Comparison of ENCODE assay signal across 12 cellular contexts in the genomic region with DNA sequence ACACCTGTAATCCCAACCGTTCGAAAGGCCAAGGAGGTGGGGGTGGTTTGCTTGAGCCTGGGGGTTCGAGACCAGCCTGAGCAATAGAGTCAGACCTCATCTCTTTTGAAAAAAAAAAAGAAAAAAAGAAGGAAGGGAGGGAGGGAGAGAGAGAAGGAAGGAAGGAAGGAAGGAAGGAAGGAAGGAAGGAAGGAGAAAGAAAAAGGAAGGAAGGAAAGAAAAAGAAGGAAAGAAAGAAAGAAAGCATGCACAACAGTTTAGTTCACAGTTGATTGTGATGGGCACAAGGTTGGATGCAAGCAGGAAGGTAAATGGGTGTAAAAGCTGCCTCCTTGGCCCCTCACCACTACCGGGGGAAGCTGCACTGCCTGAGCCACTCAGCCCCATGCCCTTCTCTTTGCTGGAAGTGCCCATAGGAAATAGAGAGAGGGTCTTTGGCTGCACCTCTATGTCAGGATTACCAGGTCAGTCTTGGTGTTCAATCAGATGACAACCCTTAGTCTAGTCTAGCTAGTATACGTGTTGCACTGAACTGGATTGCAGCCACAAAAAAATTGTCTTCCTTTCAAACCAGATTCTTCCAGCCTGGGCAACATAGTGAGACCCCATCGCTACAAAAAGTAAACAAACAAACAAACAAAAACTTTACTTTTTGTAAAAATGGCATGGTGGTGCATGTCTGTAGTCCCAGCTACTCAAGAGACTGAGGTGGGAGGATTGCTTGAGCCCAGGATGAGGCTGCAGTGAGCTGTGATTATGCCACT. TPM values are rescaled to one million over a fixed set of nuclear protein-coding genes. Genes with fewer than 3 reads are reported as not detected.
DNase-seq lines count a peak whose midpoint lies in the region; ATAC-seq, FAIRE-seq and TF ChIP-seq lines count a peak whose summit lies in the region.
"Had no signal": no experiment of that assay in that cellular context is flagged by ENCODE, and none has a peak within 500 bp of the region (broad histone marks: within the 10 kb centered on the region; RNA-seq: fewer than 3 reads in every experiment).

No MANE protein-coding gene starts in this region.

- no peak for TF ChIP-seq EP300 in tibial nerve (IDR thresholded peaks at IDR 0.05)

- ATAC-seq in GM18498 (IDR thresholded peaks at IDR 0.05; ENCODE audit: unreplicated experiment), result no peak

- H3K9me3 ChIP-seq in muscle layer of colon (ENCODE audit: low read length) (no peaks in the 10 kb centered on the region), tibial nerve (no peaks in the 10 kb centered on the region)

- POLR2A ChIA-PET in activated CD4-positive, alpha-beta T cell treated with anti-CD3 and anti-CD28 coated beads, Interleukin-2, amount 10 ng/mL, durations not matched to agents 7 days and 5 days (lab: Charles Lee), result no interaction called here

- DNase-seq in activated CD4-positive, alpha-beta T cell treated with anti-CD3 and anti-CD28 coated beads, Interleukin-2, amount 10 ng/mL, durations not matched to agents 7 days and 5 days, result no peak
- no peak for DNase-seq in activated CD4-positive, alpha-beta T cell treated with anti-CD3 and anti-CD28 coated beads, Interleukin-2, amount 50 U/mL, for 48 hours
- no peak for DNase-seq in tibial nerve (ENCODE audit: low spot score in 2 of 2)
- DNase-seq in globus pallidus (ENCODE audit: low spot score), result no peak
- no peak for DNase-seq in H54 (ENCODE audit: insufficient read length, low spot score)
- DNase-seq: ACHN, hippocampal formation, nephron progenitor cell had no signal

- no peaks in the 10 kb centered on the region for H3K27me3 Mint-ChIP-seq in activated CD4-positive, alpha-beta T cell treated with anti-CD3 and anti-CD28 coated beads, Interleukin-2, amount 10 ng/mL, durations not matched to agents 7 days and 5 days

- peaks cover 45% of the 10 kb centered on the region for H3K36me3 Mint-ChIP-seq in activated CD4-positive, alpha-beta T cell treated with anti-CD3 and anti-CD28 coated beads, Interleukin-2, amount 10 ng/mL, durations not matched to agents 7 days and 5 days (ENCODE audit: low read depth)

- H3K9me3 Mint-ChIP-seq in activated CD4-positive, alpha-beta T cell treated with anti-CD3 and anti-CD28 coated beads, Interleukin-2, amount 10 ng/mL, durations not matched to agents 7 days and 5 days, result no peaks in the 10 kb centered on the region
- H3K9me3 Mint-ChIP-seq: nephron progenitor cell had no signal

- H3K4me1 ChIP-seq in muscle layer of colon (ENCODE audit: insufficient read depth, low read length) (peaks cover 15% of the 10 kb centered on the region), tibial nerve (peaks cover 11 to 63% (median 35%) of the 10 kb centered on the region in 4 donors)

- H3K27me3 ChIP-seq in muscle layer of colon (ENCODE audit: control insufficient read depth in 1 of 2, insufficient read depth in 2 of 2, low read length in 2 of 2) (no peaks in the 10 kb centered on the region), tibial nerve (no peaks in the 10 kb centered on the region)

- H3K27ac Mint-ChIP-seq in activated CD4-positive, alpha-beta T cell treated with anti-CD3 and anti-CD28 coated beads, Interleukin-2, amount 10 ng/mL, durations not matched to agents 7 days and 5 days, result peak overlapping the region; percentile 68
- H3K27ac Mint-ChIP-seq: nephron progenitor cell had no signal

- peaks cover 41% of the 10 kb centered on the region for H3K4me1 Mint-ChIP-seq in activated CD4-positive, alpha-beta T cell treated with anti-CD3 and anti-CD28 coated beads, Interleukin-2, amount 10 ng/mL, durations not matched to agents 7 days and 5 days
- H3K4me1 Mint-ChIP-seq: nephron progenitor cell had no signal

- TF ChIP-seq POLR2A in tibial nerve (IDR thresholded peaks at IDR 0.05) (no peak), H54 (IDR thresholded peaks at IDR 0.05; ENCODE audit: low read depth, low read length) (no peak)

- 75 to 77% methylated on average over 6 of the region's 6 CpGs for WGBS in tibial nerve, 2 donors

- CTCF ChIA-PET in activated CD4-positive, alpha-beta T cell treated with anti-CD3 and anti-CD28 coated beads, Interleukin-2, amount 10 ng/mL, durations not matched to agents 7 days and 5 days (lab: Charles Lee), result interaction anchor here (0.7 to 1.2 kb wide), 2 partner anchors 11 kb away, joined by 3 to 4 read pairs; no protein-coding TSS in a partner anchor

- H3K27ac ChIP-seq in cingulate gyrus (ENCODE audit: low read depth, low read length) (peak overlapping the region; percentile 52), muscle layer of colon (ENCODE audit: low read depth, low read length) (peak overlapping the region; percentile 34), tibial nerve (peak overlapping the region; percentile 58 to 91 (median 74))
- H3K27ac ChIP-seq: KMS-11 had no signal

- no peak overlapping the region for H3K4me3 ChIP-seq in muscle layer of colon (ENCODE audit: low read depth in 1 of 2, low read length in 2 of 2)
- H3K4me3 ChIP-seq in tibial nerve, result peak overlapping the region in 1 of 4 donors; percentile 4

- FAIRE-seq in H54 (lab: Jason Lieb, UNC), result no peak

- H3K36me3 ChIP-seq in muscle layer of colon (ENCODE audit: insufficient read depth, low read length) (peaks cover 36% of the 10 kb centered on the region), tibial nerve (peaks cover 0 to 59% (median 7%) of the 10 kb centered on the region in 3 donors)

- no peak overlapping the region for H3K4me3 Mint-ChIP-seq in activated CD4-positive, alpha-beta T cell treated with anti-CD3 and anti-CD28 coated beads, Interleukin-2, amount 10 ng/mL, durations not matched to agents 7 days and 5 days
- H3K4me3 Mint-ChIP-seq: nephron progenitor cell had no signal

- no peak overlapping the region for H3K9ac ChIP-seq in muscle layer of colon (ENCODE audit: low read length)
- H3K9ac ChIP-seq: KMS-11 had no signal

- no peak for TF ChIP-seq CTCF in tibial nerve (IDR thresholded peaks at IDR 0.05)

RNA-seq across cellular contexts. Expression of gene MAP3K8, which starts 20.0 kb away (rescaled TPM):
- 10 to 100 TPM; 12.6 to 13.1 TPM for total RNA-seq in activated CD4-positive, alpha-beta T cell treated with anti-CD3 and anti-CD28 coated beads, Interleukin-2, amount 10 ng/mL, durations not matched to agents 7 days and 5 days
- 10 to 100 TPM; 44.7 to 74.1 (median 56.2) TPM for total RNA-seq in tibial nerve
